In genomic region chr6:69758214-69758613, GRCh38 we compare ENCODE assay signal across 1 cellular context.
TF ChIP-seq lines count a peak whose summit lies in the region.

No MANE protein-coding gene starts in this region.

TF ChIP-seq in GM12878, 131 proteins besides CTCF, POLR2A, EP300 and RAD21:
- TF ChIP-seq SP1 (IDR thresholded peaks at IDR 0.05; ENCODE audit: low read depth, low read length) (no peak), NKRF (conservative IDR thresholded peaks at IDR 0.05) (no peak), SMC3 (IDR thresholded peaks at IDR 0.05; ENCODE audit: borderline replicate concordance, low read length) (no peak), NR2C1 (IDR thresholded peaks at IDR 0.05) (no peak), SMAD5 (IDR thresholded peaks at IDR 0.05; ENCODE audit: low read depth) (no peak), SUPT20H (IDR thresholded peaks at IDR 0.05; ENCODE audit: borderline replicate concordance, control insufficient read depth, low read depth, low read length) (no peak), POU2F2 (IDR thresholded peaks at IDR 0.05; ENCODE audit: borderline replicate concordance, low read depth, low read length) (no peak), ZBTB4 (CRISPR knock-in tag; IDR thresholded peaks at IDR 0.05) (no peak), JUND (IDR thresholded peaks at IDR 0.05; ENCODE audit: low read depth, low read length) (no peak)
